In genomic region chr19:46542428-46543230, GRCh38 we compare ENCODE assay signal across 8 cellular contexts. TPM values are rescaled to one million over a fixed set of nuclear protein-coding genes. Genes with fewer than 3 reads are reported as not detected.
DNase-seq lines count a peak whose midpoint lies in the region; ATAC-seq, FAIRE-seq and TF ChIP-seq lines count a peak whose summit lies in the region.

No MANE protein-coding gene starts in this region.

- DNase-seq in GM04503 (ENCODE audit: low read depth) (peak; percentile 41), NCI-H1436 (lab: John Stamatoyannopoulos, UW) (peak; percentile 79), SW480 (ENCODE audit: low spot score) (peak; percentile 92), Right ventricle myocardium superior (peak; percentile 94), progenitor cell of endocrine pancreas (ENCODE audit: low spot score, unreplicated experiment) (peak; percentile 77), urothelium cell line (ENCODE audit: low spot score) (peak; percentile 72)
- peak; percentile 49 for DNase-seq in activated naive CD8-positive, alpha-beta T cell treated with anti-CD3 and anti-CD28 coated beads, Interleukin-2, amount 50 U/mL, for 16 hours (ENCODE audit: low read depth, low spot score)

- peaks cover 8% of the 10 kb centered on the region for H3K27me3 Mint-ChIP-seq in progenitor cell of endocrine pancreas

- H3K4me3 Mint-ChIP-seq in progenitor cell of endocrine pancreas (ENCODE audit: low read depth) = no peak overlapping the region

- H3K27ac Mint-ChIP-seq in progenitor cell of endocrine pancreas = no peak overlapping the region

- peak; percentile 89 for TF ChIP-seq CTCF in progenitor cell of endocrine pancreas (IDR thresholded peaks at IDR 0.05; ENCODE audit: unreplicated experiment)

- no peaks in the 10 kb centered on the region for H3K9me3 Mint-ChIP-seq in progenitor cell of endocrine pancreas (ENCODE audit: low read depth)

- no peaks in the 10 kb centered on the region for H3K36me3 Mint-ChIP-seq in progenitor cell of endocrine pancreas (ENCODE audit: insufficient read depth)

- H3K4me1 Mint-ChIP-seq in progenitor cell of endocrine pancreas (ENCODE audit: low read depth) = peaks cover 2% of the 10 kb centered on the region

- ATAC-seq in Right ventricle myocardium superior (ENCODE audit: poor library complexity) (peak; percentile 90), GM21390 (IDR thresholded peaks at IDR 0.05; ENCODE audit: unreplicated experiment) (no peak)

- no peak for FAIRE-seq in urothelium cell line (lab: Jason Lieb, UNC)

- intact Hi-C loops in Right ventricle myocardium superior (cut with DNase I) = no loop called here

RNA-seq across cellular contexts. Expression of gene PNMA8B, which starts 47.0 kb away (rescaled TPM):
- total RNA-seq in Right ventricle myocardium superior = 0.65 TPM
- total RNA-seq in progenitor cell of endocrine pancreas = 1.8 and 2.1 TPM in 2 replicates

RNA-seq across cellular contexts. Expression of gene CALM3, which starts 58.5 kb away (rescaled TPM):
- 326 TPM for total RNA-seq in Right ventricle myocardium superior
- total RNA-seq in progenitor cell of endocrine pancreas = 387 and 399 TPM in 2 replicates

Comparison
In these comparisons a context has a peak if more than half of its experiments do, and no peak if none do; other contexts are left out.
1. DNase-seq: peak in every context shown above with its lines; median percentile 94 in Right ventricle myocardium superior; 92 in SW480; 79 in NCI-H1436; 77 in progenitor cell of endocrine pancreas; 72 in urothelium cell line; 49 in activated naive CD8-positive, alpha-beta T cell treated with anti-CD3 and anti-CD28 coated beads, Interleukin-2, amount 50 U/mL, for 16 hours; 41 in GM04503.